Comparison of ENCODE assay signal across 1 cellular context in the genomic region with DNA sequence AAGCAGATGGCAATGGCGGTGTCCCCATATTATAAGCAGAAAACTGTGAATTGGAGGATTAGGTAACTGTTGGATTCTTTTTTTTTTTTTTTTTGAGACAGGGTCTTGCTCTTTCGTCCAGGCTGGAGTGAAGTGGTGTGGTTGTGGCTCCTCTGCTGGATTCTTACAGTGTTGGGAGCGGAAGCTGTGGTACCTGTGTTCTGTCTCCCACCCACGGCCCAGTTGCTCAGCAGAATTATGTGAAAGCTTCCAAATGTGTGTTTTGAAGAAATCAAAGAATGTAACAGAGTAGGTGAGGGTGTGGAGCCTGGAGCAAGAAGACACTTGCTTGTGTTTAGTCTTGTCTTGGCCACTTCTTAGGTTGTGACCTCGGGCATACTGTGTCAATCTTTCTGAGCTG.
TF ChIP-seq lines count a peak whose summit lies in the region.

No MANE protein-coding gene starts in this region.

TF ChIP-seq in H1, 55 proteins besides CTCF, POLR2A, EP300 and RAD21:
- TF ChIP-seq MAFK (IDR thresholded peaks at IDR 0.05; ENCODE audit: low read depth, low read length) (no peak), SP4 (IDR thresholded peaks at IDR 0.05; ENCODE audit: low read length) (no peak), TAF1 (IDR thresholded peaks at IDR 0.05; ENCODE audit: low read depth, low read length) (no peak), HDAC2 (IDR thresholded peaks at IDR 0.05; ENCODE audit: borderline replicate concordance in 1 of 2, low read depth in 2 of 2, low read length in 2 of 2) (no peak)
